In the genomic region with DNA sequence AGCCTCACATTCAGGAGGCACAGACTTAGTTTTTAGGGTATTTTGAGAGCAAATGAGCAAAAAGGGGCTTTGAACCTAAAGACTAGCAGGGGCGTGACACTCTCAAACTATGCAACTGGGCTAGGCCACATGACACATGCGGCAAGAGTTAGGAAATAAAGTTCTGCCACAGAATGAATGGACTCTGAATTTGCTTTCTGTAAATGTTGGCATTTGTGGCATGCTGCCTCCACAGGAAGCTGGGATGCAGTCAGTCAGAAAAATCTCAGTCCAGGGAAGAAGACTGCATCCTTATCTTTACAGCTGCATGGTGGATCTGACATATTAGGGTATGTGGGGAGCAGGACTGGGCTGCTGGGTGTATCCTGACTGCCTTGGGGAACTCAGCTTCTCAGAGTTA, we compare ENCODE assay signal across 23 cellular contexts.
"Had no signal": no experiment of that assay in that cellular context is flagged by ENCODE, and none has a peak within 500 bp of the region (broad histone marks: within the 10 kb centered on the region; RNA-seq: fewer than 3 reads in every experiment).

No MANE protein-coding gene starts in this region.

- H3K27me3 ChIP-seq: breast epithelium had no signal

- H3K4me1 ChIP-seq: breast epithelium had no signal

- DNase-seq: activated CD4-positive, alpha-beta T cell treated with anti-CD3 and anti-CD28 coated beads for 48 hours; activated CD4-positive, alpha-beta T cell treated with anti-CD3 and anti-CD28 coated beads, Interleukin-2, amount 50 U/mL, for 4 hours; activated CD4-positive, CD25-positive, alpha-beta regulatory T cell treated with anti-CD3 and anti-CD28 coated beads, Interleukin-2, amount 50 U/mL, for 72 hours; activated CD8-positive, alpha-beta memory T cell treated with anti-CD3 and anti-CD28 coated beads, Interleukin-2, amount 10 ng/mL, durations not matched to agents 7 days and 5 days; activated CD8-positive, alpha-beta T cell treated with anti-CD3 and anti-CD28 coated beads, Interleukin-2, amount 10 ng/mL, durations not matched to agents 7 days and 5 days; activated effector memory CD4-positive, alpha-beta T cell treated with anti-CD3 and anti-CD28 coated beads, Interleukin-2, amount 50 U/mL, for 16 hours; activated naive CD4-positive, alpha-beta T cell treated with Interleukin-2 at 50 U/mL for 16 hours; activated T-cell treated with anti-CD3 and anti-CD28 coated beads, Interleukin-2, amount 50 U/mL, for 4 hours; caudate nucleus; Kasumi-1; KBM-7; NCI-H1092; NCI-H1417; NCI-H1930; NCI-H2107; NCI-H2171 treated with DMSO at 0.1 percent for 48 hours; NCI-H524; PC-9; SHP77 treated with DMSO at 0.1 percent for 48 hours had no signal

- H3K27me3 Mint-ChIP-seq: activated CD8-positive, alpha-beta memory T cell treated with anti-CD3 and anti-CD28 coated beads, Interleukin-2, amount 10 ng/mL, durations not matched to agents 7 days and 5 days had no signal

- H3K27ac ChIP-seq: breast epithelium, PC-9 had no signal

- H3K4me3 Mint-ChIP-seq: activated CD8-positive, alpha-beta memory T cell treated with anti-CD3 and anti-CD28 coated beads, Interleukin-2, amount 10 ng/mL, durations not matched to agents 7 days and 5 days; activated CD8-positive, alpha-beta T cell treated with anti-CD3 and anti-CD28 coated beads, Interleukin-2, amount 10 ng/mL, durations not matched to agents 7 days and 5 days; activated T-cell treated with anti-CD3 and anti-CD28 coated beads, Interleukin-2, amount 50 U/mL, for 4 hours; T-helper 1 cell treated with Interleukin-12 subunit alpha and Interleukin-12 subunit beta and Interleukin-4 antibody, amounts not matched to agents 30 μg/mL and 1 μg/mL, for 36 hours; WTC11 had no signal

- H3K36me3 ChIP-seq: breast epithelium had no signal

- H3K4me2 ChIP-seq: PC-9 had no signal

- H3K27ac Mint-ChIP-seq: activated CD8-positive, alpha-beta memory T cell treated with anti-CD3 and anti-CD28 coated beads, Interleukin-2, amount 10 ng/mL, durations not matched to agents 7 days and 5 days; activated CD8-positive, alpha-beta T cell treated with anti-CD3 and anti-CD28 coated beads, Interleukin-2, amount 10 ng/mL, durations not matched to agents 7 days and 5 days; activated naive CD4-positive, alpha-beta T cell treated with anti-CD3 and anti-CD28 coated beads, Interleukin-2, amount 50 U/mL, for 72 hours; T-helper 1 cell treated with Interleukin-12 subunit alpha and Interleukin-12 subunit beta and Interleukin-4 antibody, amounts not matched to agents 30 μg/mL and 1 μg/mL, for 36 hours; WTC11 had no signal

- H3K36me3 Mint-ChIP-seq: activated CD8-positive, alpha-beta memory T cell treated with anti-CD3 and anti-CD28 coated beads, Interleukin-2, amount 10 ng/mL, durations not matched to agents 7 days and 5 days; activated naive CD4-positive, alpha-beta T cell treated with anti-CD3 and anti-CD28 coated beads, Interleukin-2, amount 50 U/mL, for 72 hours had no signal

- H3K9me3 Mint-ChIP-seq: activated T-cell treated with anti-CD3 and anti-CD28 coated beads, Interleukin-2, amount 50 U/mL, for 4 hours had no signal

- H3K4me3 ChIP-seq: breast epithelium, PC-9 had no signal

- H2AFZ ChIP-seq: PC-9 had no signal
